In genomic region chr4:15779336-15779735, GRCh38 we compare ENCODE assay signal across 8 cellular contexts. TPM values are rescaled to one million over a fixed set of nuclear protein-coding genes. Genes with fewer than 3 reads are reported as not detected.
DNase-seq lines count a peak whose midpoint lies in the region; ATAC-seq and TF ChIP-seq lines count a peak whose summit lies in the region.

No MANE protein-coding gene starts in this region.

- WGBS in ovary, 3 donors: 0 to 3% (median 1%) methylated on average over 13 of the region's 13 CpGs

- intact Hi-C loops in left ventricle myocardium superior (cut with micrococcal nuclease) (no loop called here), ovary (cut with DNase I) (no loop called here)

- peak overlapping the region; percentile 87 for H3K4me3 Mint-ChIP-seq in activated naive CD8-positive, alpha-beta T cell treated with anti-CD3 and anti-CD28 coated beads, Interleukin-2, amount 50 U/mL, for 24 hours

- H3K27ac Mint-ChIP-seq in activated naive CD8-positive, alpha-beta T cell treated with anti-CD3 and anti-CD28 coated beads, Interleukin-2, amount 50 U/mL, for 24 hours: peak overlapping the region; percentile 77

- H3K27ac ChIP-seq in ovary: no peak overlapping the region

- H3K27me3 Mint-ChIP-seq in activated naive CD8-positive, alpha-beta T cell treated with anti-CD3 and anti-CD28 coated beads, Interleukin-2, amount 50 U/mL, for 24 hours: peaks cover 24% of the 10 kb centered on the region

- H3K9me3 Mint-ChIP-seq in activated naive CD8-positive, alpha-beta T cell treated with anti-CD3 and anti-CD28 coated beads, Interleukin-2, amount 50 U/mL, for 24 hours: no peaks in the 10 kb centered on the region

- TF ChIP-seq CTCF in ovary (IDR thresholded peaks at IDR 0.05): no peak

- H3K4me1 Mint-ChIP-seq in activated naive CD8-positive, alpha-beta T cell treated with anti-CD3 and anti-CD28 coated beads, Interleukin-2, amount 50 U/mL, for 24 hours: peaks cover 67% of the 10 kb centered on the region

- ATAC-seq in activated naive CD8-positive, alpha-beta T cell treated with anti-CD3 and anti-CD28 coated beads, Interleukin-2, amount 50 U/mL, for 24 hours: no peak
- peak; percentile 88 for ATAC-seq in left ventricle myocardium superior

- no peak for TF ChIP-seq POLR2A in ovary (IDR thresholded peaks at IDR 0.05)

- peak overlapping the region; percentile 68 for H3K4me3 ChIP-seq in Jurkat, Clone E6-1 (ENCODE audit: low read length)
- peak overlapping the region; percentile 42 for H3K4me3 ChIP-seq in ovary

- H3K9me3 ChIP-seq in ovary: no peaks in the 10 kb centered on the region

- peaks cover 32% of the 10 kb centered on the region for H3K36me3 Mint-ChIP-seq in activated naive CD8-positive, alpha-beta T cell treated with anti-CD3 and anti-CD28 coated beads, Interleukin-2, amount 50 U/mL, for 24 hours (ENCODE audit: low read depth)

- DNase-seq in D341Med (ENCODE audit: low spot score): peak; percentile 35
- DNase-seq in Jurkat, Clone E6-1 (ENCODE audit: low read depth, low spot score): no peak
- no peak for DNase-seq in activated naive CD8-positive, alpha-beta T cell treated with anti-CD3 and anti-CD28 coated beads, Interleukin-2, amount 50 U/mL, for 24 hours
- peak; percentile 68 for DNase-seq in left ventricle myocardium superior
- DNase-seq in ovary: peak in 3 of 5 donors; percentile 30 to 48 (median 43)
- no peak for DNase-seq in NCI-H226
- no peak for DNase-seq in NCI-H774 (lab: John Stamatoyannopoulos, UW)
- DNase-seq in HUDEP-2 (lab: John Stamatoyannopoulos, UW; ENCODE audit: unreplicated experiment in 76 of 76): no peak

- TF ChIP-seq EP300 in ovary (IDR thresholded peaks at IDR 0.05): no peak

- H3K36me3 ChIP-seq in ovary: no peaks in the 10 kb centered on the region

- H3K4me1 ChIP-seq in ovary (ENCODE audit: insufficient read depth): peaks cover 2% of the 10 kb centered on the region

- H3K27me3 ChIP-seq in ovary: no peaks in the 10 kb centered on the region

RNA-seq across cellular contexts. Expression of gene CD38, which starts 1.2 kb away (rescaled TPM):
- polyA plus RNA-seq in Jurkat, Clone E6-1 (2012; ENCODE audit: insufficient read depth, insufficient read length): 24.4 TPM
- 1.7 TPM for total RNA-seq in left ventricle myocardium superior
- 1 to 10 TPM in 3 of 7 donors, under 1 TPM in 4; 0.23 to 9.5 (median 0.97) TPM for total RNA-seq in ovary
- polyA plus RNA-seq in ovary: 1 to 10 TPM in 1 of 2 donors, under 1 TPM in 1; 0.25 to 3.0 TPM

Comparison
In these comparisons a context has a peak if more than half of its experiments do, and no peak if none do; other contexts are left out.
1. DNase-seq: peak in D341Med (single experiment), left ventricle myocardium superior (single experiment) and ovary (3 of 5); none in Jurkat, Clone E6-1 (single experiment), activated naive CD8-positive, alpha-beta T cell treated with anti-CD3 and anti-CD28 coated beads, Interleukin-2, amount 50 U/mL, for 24 hours (single experiment), NCI-H226 (single experiment), NCI-H774 (single experiment) and HUDEP-2 (0 of 76).